Comparison of ENCODE assay signal across 8 cellular contexts in genomic region chr1:267815-268214, GRCh38.
DNase-seq lines count a peak whose midpoint lies in the region; ATAC-seq and TF ChIP-seq lines count a peak whose summit lies in the region.
"Not testable (repeated sequence)": the region's sequence is repeated elsewhere in the genome, so short reads cannot be mapped to it uniquely, and the experiment has no call there.

No MANE protein-coding gene starts in this region.

- DNase-seq in CD4-positive, alpha-beta memory T cell: peak; percentile 46 to 61 (median 53)
- DNase-seq in KBM-7 (peak; percentile 28), WTC11 (ENCODE audit: low spot score) (peak; percentile 87), endothelial cell (ENCODE audit: low spot score) (peak; percentile 85), kidney tubule cell (ENCODE audit: low spot score) (peak; percentile 58), prostate gland (ENCODE audit: low spot score) (peak; percentile 75)
- peak; percentile 38 for DNase-seq in activated gamma-delta T cell treated with anti-CD3 and anti-CD28 coated beads, Interleukin-2, amount 50 U/mL, for 16 hours (ENCODE audit: low read depth)
- peak; percentile 48 for DNase-seq in stimulated activated CD8-positive, alpha-beta memory T cell treated with anti-CD3 and anti-CD28 coated beads, Interleukin-4, amount 100 ng/mL, for 24 hours (ENCODE audit: low read depth)

- TF ChIP-seq CTCF in WTC11 (IDR thresholded peaks at IDR 0.05) (peak; percentile 37; the same call in 1 of the 2 replicates), prostate gland (IDR thresholded peaks at IDR 0.05) (peak in 3 of 4 experiments; percentile 49 to 79 (median 67))
- TF ChIP-seq CTCF in endothelial cell (IDR thresholded peaks at IDR 0.05; ENCODE audit: unreplicated experiment): not testable (repeated sequence)

- H3K4me3 ChIP-seq in CD4-positive, alpha-beta memory T cell (ENCODE audit: low read length in 2 of 2); prostate gland: not testable (repeated sequence)

- WGBS in prostate gland: 11% methylated on average over 5 of the region's 5 CpGs

- not testable (repeated sequence) for H3K27ac ChIP-seq in CD4-positive, alpha-beta memory T cell (ENCODE audit: low read depth, low read length); prostate gland

- POLR2A ChIA-PET in CD4-positive, alpha-beta memory T cell (lab: Charles Lee; ENCODE audit: partially characterized antibody); WTC11 (lab: Charles Lee): not testable (repeated sequence)

- H3K9me3 Mint-ChIP-seq in CD4-positive, alpha-beta memory T cell; WTC11; endothelial cell (ENCODE audit: unreplicated experiment): not testable (repeated sequence)

- TF ChIP-seq POLR2A in prostate gland (IDR thresholded peaks at IDR 0.05): not testable (repeated sequence)

- not testable (repeated sequence) for H3K36me3 ChIP-seq in CD4-positive, alpha-beta memory T cell (ENCODE audit: insufficient read depth, low read length); prostate gland

- H3K4me1 Mint-ChIP-seq in CD4-positive, alpha-beta memory T cell; WTC11; endothelial cell (ENCODE audit: unreplicated experiment): not testable (repeated sequence)

- H3K4me1 ChIP-seq in CD4-positive, alpha-beta memory T cell (ENCODE audit: insufficient read depth, low read length); prostate gland (replicated peaks): not testable (repeated sequence)

- not testable (repeated sequence) for H3K27ac Mint-ChIP-seq in CD4-positive, alpha-beta memory T cell; WTC11; endothelial cell (ENCODE audit: unreplicated experiment)

- not testable (repeated sequence) for H3K4me3 Mint-ChIP-seq in CD4-positive, alpha-beta memory T cell; WTC11; endothelial cell (ENCODE audit: unreplicated experiment)

- in situ Hi-C loops in KBM-7 (cut with MboI; ENCODE audit: low pct_unique_long_range_greater_than_20kb, low sequenced_read_pairs): not testable (repeated sequence)

- CTCF ChIA-PET in CD4-positive, alpha-beta memory T cell (lab: Charles Lee; ENCODE audit: partially characterized antibody); WTC11 (lab: Charles Lee): not testable (repeated sequence)

- not testable (repeated sequence) for H3K36me3 Mint-ChIP-seq in CD4-positive, alpha-beta memory T cell; WTC11; endothelial cell (ENCODE audit: low read depth, unreplicated experiment)

- H3K27me3 ChIP-seq in CD4-positive, alpha-beta memory T cell (ENCODE audit: insufficient read depth, low read length); prostate gland (replicated peaks; ENCODE audit: insufficient read depth): not testable (repeated sequence)

- H3K27me3 Mint-ChIP-seq in CD4-positive, alpha-beta memory T cell; WTC11 (ENCODE audit: low read depth); endothelial cell (ENCODE audit: unreplicated experiment): not testable (repeated sequence)

- ATAC-seq in WTC11: not testable (repeated sequence)

- intact Hi-C loops in CD4-positive, alpha-beta memory T cell (cut with micrococcal nuclease); prostate gland (cut with DNase I): not testable (repeated sequence)

- not testable (repeated sequence) for H3K9me3 ChIP-seq in CD4-positive, alpha-beta memory T cell (ENCODE audit: control insufficient read depth in 1 of 2, low read length in 2 of 2); prostate gland

Comparison
In these comparisons a context has a peak if more than half of its experiments do, and no peak if none do; other contexts are left out.
1. DNase-seq: peak in every context shown above with its lines; median percentile 87 in WTC11; 85 in endothelial cell; 75 in prostate gland; 58 in kidney tubule cell; 53 in CD4-positive, alpha-beta memory T cell; 48 in stimulated activated CD8-positive, alpha-beta memory T cell treated with anti-CD3 and anti-CD28 coated beads, Interleukin-4, amount 100 ng/mL, for 24 hours; 38 in activated gamma-delta T cell treated with anti-CD3 and anti-CD28 coated beads, Interleukin-2, amount 50 U/mL, for 16 hours; 28 in KBM-7.